ENCODE assay signal across 1 cellular context in genomic region chr5:179595916-179596315, GRCh38.
TF ChIP-seq lines count a peak whose summit lies in the region.

No MANE protein-coding gene starts in this region.

TF ChIP-seq in IMR-90, 13 proteins besides CTCF, POLR2A, EP300 and RAD21 (continued from another document):
- TF ChIP-seq ELK1 (IDR thresholded peaks at IDR 0.05; ENCODE audit: borderline replicate concordance, low read depth, low read length) (no peak), CHD1 (IDR thresholded peaks at IDR 0.05; ENCODE audit: low read depth, low read length) (no peak), RCOR1 (IDR thresholded peaks at IDR 0.05; ENCODE audit: insufficient replicate concordance, low read length) (no peak), MXI1 (IDR thresholded peaks at IDR 0.05; ENCODE audit: borderline replicate concordance, low read depth, low read length) (no peak)
